Comparison of ENCODE assay signal across 8 cellular contexts in genomic region chr17:15683824-15684478, GRCh38. TPM values are rescaled to one million over a fixed set of nuclear protein-coding genes. Genes with fewer than 3 reads are reported as not detected.
DNase-seq lines count a peak whose midpoint lies in the region; ATAC-seq, FAIRE-seq and TF ChIP-seq lines count a peak whose summit lies in the region.
"Not testable (repeated sequence)": the region's sequence is repeated elsewhere in the genome, so short reads cannot be mapped to it uniquely, and the experiment has no call there.

TRIM16 (minus strand) TSS chr17:15684311; CDS start chr17:15651609, 32,702 bp downstream.

- DNase-seq in COLO668 (lab: John Stamatoyannopoulos, UW; ENCODE audit: unreplicated experiment) (peak; percentile 62), HTR-8/SVneo (ENCODE audit: insufficient read length, low spot score) (peak; percentile 65), PC-3 (peak; percentile 70), activated T-cell treated with anti-CD3 and anti-CD28 coated beads for 4 hours (peak; percentile 70), epithelial cell of esophagus (ENCODE audit: low read depth) (peak; percentile 45), middle frontal gyrus (ENCODE audit: extremely low spot score, low spot score) (peak; percentile 56)
- DNase-seq in stimulated activated CD8-positive, alpha-beta memory T cell treated with anti-CD3 and anti-CD28 coated beads, Interleukin-15, amount 100 ng/mL, for 24 hours (ENCODE audit: low read depth): peak; percentile 59

- peaks cover 18% of the 10 kb centered on the region; the same call in 1 of the 2 replicates for H3K79me2 ChIP-seq in PC-3 (ENCODE audit: low read length)

- ATAC-seq in GM21447 (IDR thresholded peaks at IDR 0.05; ENCODE audit: unreplicated experiment): peak; percentile 91
- peak; percentile 97 for ATAC-seq in PC-3

- CTCF ChIA-PET in PC-3 (lab: Charles Lee): not testable (repeated sequence)

- BruUV-seq in PC-3 (replicated peaks; lab: Mats Ljungman, UMichigan): TSS peak; percentile 80

- not testable (repeated sequence) for H3F3A ChIP-seq in PC-3 (ENCODE audit: low read length, unreplicated experiment)

- peak within 1 kb of the TSS; percentile 19; the same call in 1 of the 2 replicates for H3K27ac ChIP-seq in PC-3 (ENCODE audit: low read length)

- not testable (repeated sequence) for FAIRE-seq in HTR-8/SVneo (lab: Jason Lieb, UNC)

- H4K20me1 ChIP-seq in PC-3 (ENCODE audit: low read length): not testable (repeated sequence)

- not testable (repeated sequence) for H3K27me3 ChIP-seq in PC-3 (ENCODE audit: low read length)

- H3K36me3 ChIP-seq in PC-3 (ENCODE audit: low read depth, low read length): not testable (repeated sequence)

- H3K4me3 ChIP-seq in PC-3 (ENCODE audit: low read length): peak within 1 kb of the TSS; percentile 81
- H3K4me3 ChIP-seq in epithelial cell of esophagus (ENCODE audit: low read length): peak within 1 kb of the TSS; percentile 55

- POLR2A ChIA-PET in PC-3 (lab: Charles Lee; ENCODE audit: unreplicated experiment): not testable (repeated sequence)

- peak within 1 kb of the TSS; percentile 97 for H2AFZ ChIP-seq in PC-3 (ENCODE audit: low read length)

- H3K4me2 ChIP-seq in PC-3 (ENCODE audit: low read length): peak within 1 kb of the TSS; percentile 91

- TF ChIP-seq CTCF in PC-3 (conservative IDR thresholded peaks at IDR 0.05; ENCODE audit: low read depth, low read length): peak; percentile 42; the same call in 1 of the 2 replicates
- TF ChIP-seq CTCF in epithelial cell of esophagus (IDR thresholded peaks at IDR 0.05; ENCODE audit: insufficient read depth, low read depth, low read length, missing control alignments): not testable (repeated sequence)

- intact Hi-C loops in PC-3 (cut with micrococcal nuclease): loop anchor here (2.0 kb wide), 1 partner anchor 33 kb away; no protein-coding TSS in a partner anchor

- H3K9me2 ChIP-seq in PC-3 (replicated peaks; ENCODE audit: low read length): not testable (repeated sequence)

- peaks cover 16% of the 10 kb centered on the region for H3K4me1 ChIP-seq in PC-3 (ENCODE audit: insufficient read depth, low read length)

- not testable (repeated sequence) for H3K9me3 ChIP-seq in PC-3 (ENCODE audit: low read length)

- H3K9ac ChIP-seq in PC-3 (ENCODE audit: low read length): peak within 1 kb of the TSS; percentile 87

RNA-seq across cellular contexts. Expression of gene TRIM16, which starts in this region (rescaled TPM):
- total RNA-seq in PC-3 (2014; rRNA removed): 76.2 and 76.6 TPM in 2 replicates

Comparison
In these comparisons a context has a peak if more than half of its experiments do, and no peak if none do; other contexts are left out.
1. Peak in every context shown above with its lines: DNase-seq, ATAC-seq, H3K4me3 ChIP-seq and H3K27ac ChIP-seq.